16 cellular contexts compared by ENCODE assay signal in genomic region chr1:19412654-19413053, GRCh38.
DNase-seq lines count a peak whose midpoint lies in the region; ATAC-seq and TF ChIP-seq lines count a peak whose summit lies in the region.
"Had no signal": no experiment of that assay in that cellular context is flagged by ENCODE, and none has a peak within 500 bp of the region (broad histone marks: within the 10 kb centered on the region; RNA-seq: fewer than 3 reads in every experiment).

No MANE protein-coding gene starts in this region.

- peak; percentile 21 for DNase-seq in NCI-H2107 treated with DMSO at 0.1 percent for 48 hours (lab: John Stamatoyannopoulos, UW; ENCODE audit: unreplicated experiment)
- DNase-seq in NCI-H2107 (lab: John Stamatoyannopoulos, UW): no peak
- DNase-seq in NCI-H2196 treated with DMSO at 0.1 percent for 48 hours (lab: John Stamatoyannopoulos, UW; ENCODE audit: unreplicated experiment): peak; percentile 50
- DNase-seq in esophagus squamous epithelium (lab: John Stamatoyannopoulos, UW): no peak
- no peak for DNase-seq in stomach
- no peak for DNase-seq in kidney tubule cell (ENCODE audit: low spot score)
- no peak for DNase-seq in activated CD4-positive, alpha-beta T cell treated with anti-CD3 and anti-CD28 coated beads for 1 hour
- DNase-seq: activated CD4-positive, alpha-beta T cell treated with anti-CD3 and anti-CD28 coated beads for 4 hours; activated T-cell treated with anti-CD3 and anti-CD28 coated beads for 4 hours; cerebellar nuclear complex; glutamatergic neuron; NCI-H524; psoas muscle; stimulated activated CD4-positive, alpha-beta T cell treated with anti-CD3 and anti-CD28 coated beads, Interleukin-1b, Interleukin-23, amount 100 ng/mL, for 48 hours; T-helper 2 cell had no signal

- TF ChIP-seq POLR2A in esophagus squamous epithelium (IDR thresholded peaks at IDR 0.05): no peak
- no peak for TF ChIP-seq POLR2A in stomach (IDR thresholded peaks at IDR 0.05)

- intact Hi-C loops in esophagus squamous epithelium (cut with DNase I): no loop called here
- intact Hi-C loops in stomach (cut with DNase I; ENCODE audit: low total_unique reads): no loop called here

- TF ChIP-seq EP300 in stomach (IDR thresholded peaks at IDR 0.05): no peak

- H3K27ac ChIP-seq in esophagus squamous epithelium (peak overlapping the region; percentile 10 to 92 (median 88)), stomach (peak overlapping the region in 4 of 5 donors; percentile 38 to 87 (median 70))
- H3K27ac ChIP-seq: psoas muscle had no signal

- H3K4me3 ChIP-seq in esophagus squamous epithelium (no peak overlapping the region), stomach (no peak overlapping the region)
- H3K4me3 ChIP-seq: psoas muscle had no signal

- WGBS in esophagus squamous epithelium, 2 donors: 78 to 81% methylated on average over 8 of the region's 8 CpGs
- 44 to 61% (median 49%) methylated on average over 8 of the region's 8 CpGs for WGBS in stomach, 5 donors

- no peak for ATAC-seq in GM21529 (IDR thresholded peaks at IDR 0.05; ENCODE audit: unreplicated experiment)
- ATAC-seq: psoas muscle had no signal

- H3K4me1 ChIP-seq in esophagus squamous epithelium (peaks cover 36 to 99% (median 46%) of the 10 kb centered on the region in 3 donors), stomach (peaks cover 56 to 94% (median 75%) of the 10 kb centered on the region in 4 donors)

- no peaks in the 10 kb centered on the region for H3K27me3 ChIP-seq in esophagus squamous epithelium
- H3K27me3 ChIP-seq in stomach: no peaks in the 10 kb centered on the region

- H3K36me3 ChIP-seq in esophagus squamous epithelium (peaks cover 0 to 57% (median 0%) of the 10 kb centered on the region in 3 donors), stomach (peaks cover 0 to 15% (median 7%) of the 10 kb centered on the region in 4 donors)

- H3K9me3 ChIP-seq in esophagus squamous epithelium: no peaks in the 10 kb centered on the region
- no peaks in the 10 kb centered on the region for H3K9me3 ChIP-seq in stomach
- H3K9me3 ChIP-seq: psoas muscle had no signal

- TF ChIP-seq CTCF in esophagus squamous epithelium (IDR thresholded peaks at IDR 0.05) (no peak), stomach (IDR thresholded peaks at IDR 0.05) (no peak)

Comparison
In these comparisons a context has a peak if more than half of its experiments do, and no peak if none do; other contexts are left out.
1. DNase-seq: peak in NCI-H2107 treated with DMSO at 0.1 percent for 48 hours (single experiment) and NCI-H2196 treated with DMSO at 0.1 percent for 48 hours (single experiment); none in NCI-H2107 (single experiment), esophagus squamous epithelium (single experiment), stomach (single experiment), kidney tubule cell (single experiment) and activated CD4-positive, alpha-beta T cell treated with anti-CD3 and anti-CD28 coated beads for 1 hour (single experiment).